Comparison of ENCODE assay signal across 28 cellular contexts in genomic region chr3:162192340-162193004, GRCh38.
"Had no signal": no experiment of that assay in that cellular context is flagged by ENCODE, and none has a peak within 500 bp of the region (broad histone marks: within the 10 kb centered on the region; RNA-seq: fewer than 3 reads in every experiment).

No MANE protein-coding gene starts in this region.

- H3K4me3 ChIP-seq: gastrocnemius medialis had no signal

- H3K27ac ChIP-seq: brain microvascular endothelial cell, foreskin keratinocyte, gastrocnemius medialis, WERI-Rb-1 had no signal

- H3K36me3 ChIP-seq: brain microvascular endothelial cell, gastrocnemius medialis, WERI-Rb-1 had no signal

- DNase-seq: activated B cell treated with CpG ODN at 0.5 μM for 24 hours; activated CD4-positive, alpha-beta T cell treated with anti-CD3 and anti-CD28 coated beads for 48 hours; activated CD4-positive, alpha-beta T cell treated with anti-CD3 and anti-CD28 coated beads, Interleukin-2, amount 50 U/mL, for 1 hour; activated CD4-positive, alpha-beta T cell treated with anti-CD3 and anti-CD28 coated beads, Interleukin-2, amount 50 U/mL, for 48 hours; activated CD8-positive, alpha-beta memory T cell treated with anti-CD3 and anti-CD28 coated beads for 24 hours; activated CD8-positive, alpha-beta T cell treated with anti-CD3 and anti-CD28 coated beads for 36 hours; activated effector memory CD4-positive, alpha-beta T cell treated with Interleukin-2 at 50 U/mL for 16 hours; activated gamma-delta T cell treated with Interleukin-2 at 50 U/mL for 16 hours; activated naive CD4-positive, alpha-beta T cell treated with anti-CD3 and anti-CD28 coated beads, Interleukin-2, amount 50 U/mL, for 16 hours; activated naive CD4-positive, alpha-beta T cell treated with Interleukin-2 at 50 U/mL for 16 hours; activated T-cell treated with anti-CD3 and anti-CD28 coated beads, Interleukin-2, amount 50 U/mL, for 4 hours; amniotic stem cell; anterior cingulate cortex; brain microvascular endothelial cell; caudate nucleus; cortex of kidney; dermis blood vessel endothelial cell; effector CD4-positive, alpha-beta T cell; foreskin keratinocyte; gastrocnemius medialis; glutamatergic neuron; T-helper 1 cell; T-helper 17 cell; T1000; WERI-Rb-1 had no signal

- ATAC-seq: activated CD4-positive, CD25-positive, alpha-beta regulatory T cell treated with anti-CD3 and anti-CD28 coated beads, Interleukin-2, amount 50 U/mL, for 24 hours; activated CD8-positive, alpha-beta T cell treated with anti-CD3 and anti-CD28 coated beads for 36 hours; activated T-cell treated with anti-CD3 and anti-CD28 coated beads, Interleukin-2, amount 50 U/mL, for 4 hours; activated T-helper 17 cell treated with anti-CD3 and anti-CD28 coated beads, Interleukin-2, amount 50 U/mL, for 72 hours; esophagus mucosa; foreskin keratinocyte; gastrocnemius medialis; T-helper 17 cell had no signal

- H3K4me1 ChIP-seq: foreskin keratinocyte had no signal

- H3K9me3 ChIP-seq: gastrocnemius medialis had no signal

- H3K27me3 ChIP-seq: brain microvascular endothelial cell, foreskin keratinocyte, gastrocnemius medialis had no signal
